19 cellular contexts compared by ENCODE assay signal in the genomic region with DNA sequence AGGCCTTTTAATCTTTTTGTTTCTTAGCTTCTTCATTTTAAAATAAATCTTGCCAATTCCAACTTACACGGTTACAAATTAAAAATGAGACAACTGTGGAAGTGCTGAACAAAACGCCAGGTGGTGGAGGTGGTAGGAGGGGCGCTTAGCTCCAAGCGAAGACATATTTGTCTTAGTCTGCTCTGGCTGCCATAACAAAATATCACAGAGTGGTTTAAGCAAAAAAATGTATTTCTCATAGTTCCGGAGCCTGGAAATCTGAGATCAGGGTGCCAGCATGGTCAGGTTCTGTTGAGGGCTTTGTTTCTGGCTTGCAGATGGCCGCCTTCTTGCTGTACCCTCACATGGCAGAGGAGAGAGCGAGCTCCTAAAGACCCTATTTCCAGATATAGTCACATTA. TPM values are rescaled to one million over a fixed set of nuclear protein-coding genes. Genes with fewer than 3 reads are reported as not detected.
A peak's percentile ranks its signal among the peaks of the same experiment; 100 is the strongest.
DNase-seq lines count a peak whose midpoint lies in the region; ATAC-seq, FAIRE-seq and TF ChIP-seq lines count a peak whose summit lies in the region.
"Had no signal": no experiment of that assay in that cellular context is flagged by ENCODE, and none has a peak within 500 bp of the region (broad histone marks: within the 10 kb centered on the region; RNA-seq: fewer than 3 reads in every experiment).

No MANE protein-coding gene starts in this region.

- TF ChIP-seq POLR2A in A549 (IDR thresholded peaks at IDR 0.05; ENCODE audit: low read length) (no peak), body of pancreas (IDR thresholded peaks at IDR 0.05) (no peak)

- H3K4me3 Mint-ChIP-seq in activated T-helper 17 cell treated with anti-CD3 and anti-CD28 coated beads, Interleukin-2, amount 50 U/mL, for 72 hours = peak overlapping the region; percentile 77
- H3K4me3 Mint-ChIP-seq in mesothelial cell of epicardium = peak overlapping the region; percentile 52

- no peaks in the 10 kb centered on the region for H3K9me3 Mint-ChIP-seq in activated T-helper 17 cell treated with anti-CD3 and anti-CD28 coated beads, Interleukin-2, amount 50 U/mL, for 72 hours
- H3K9me3 Mint-ChIP-seq in mesothelial cell of epicardium = no peaks in the 10 kb centered on the region
- H3K9me3 Mint-ChIP-seq: stimulated activated effector memory CD8-positive, alpha-beta T cell treated with anti-CD3 and anti-CD28 coated beads, Interleukin-12 subunit alpha, Interleukin-12 subunit beta, amount 100 ng/mL, for 72 hours had no signal

- peaks cover 1% of the 10 kb centered on the region for H3K27me3 Mint-ChIP-seq in activated T-helper 17 cell treated with anti-CD3 and anti-CD28 coated beads, Interleukin-2, amount 50 U/mL, for 72 hours
- H3K27me3 Mint-ChIP-seq in mesothelial cell of epicardium (ENCODE audit: low read depth) = no peaks in the 10 kb centered on the region

- POLR2A ChIA-PET in A549 (lab: Yijun Ruan, JAX) = interaction anchor here (1.4 to 3.0 kb wide), 4 partner anchors 11 to 32 kb away, joined by 5 to 12 read pairs (median 5); partner anchors contain the start of gene IER5

- H3K27ac Mint-ChIP-seq in activated T-helper 17 cell treated with anti-CD3 and anti-CD28 coated beads, Interleukin-2, amount 50 U/mL, for 72 hours = no peak overlapping the region
- peak overlapping the region; percentile 96 for H3K27ac Mint-ChIP-seq in mesothelial cell of epicardium
- H3K27ac Mint-ChIP-seq: stimulated activated effector memory CD8-positive, alpha-beta T cell treated with anti-CD3 and anti-CD28 coated beads, Interleukin-12 subunit alpha, Interleukin-12 subunit beta, amount 100 ng/mL, for 72 hours had no signal

- TF ChIP-seq CTCF in A549 (IDR thresholded peaks at IDR 0.05) (no peak), mesothelial cell of epicardium (IDR thresholded peaks at IDR 0.05; ENCODE audit: unreplicated experiment) (no peak), body of pancreas (IDR thresholded peaks at IDR 0.05) (no peak)

- peaks cover 86% of the 10 kb centered on the region for H3K4me1 ChIP-seq in A549
- H3K4me1 ChIP-seq in body of pancreas = peaks cover 39% of the 10 kb centered on the region

- intact Hi-C loops in body of pancreas (cut with DNase I) = no loop called here

- H3K27ac ChIP-seq in A549 (peak overlapping the region; percentile 39 to 98; a peak in 3 of 6 replicates), body of pancreas (no peak overlapping the region)
- H3K27ac ChIP-seq: neutrophil, upper lobe of right lung had no signal

- DNase-seq in A549 (ENCODE audit: low read depth in 1 of 2, low spot score in 1 of 2) (no peak), mesothelial cell of epicardium (ENCODE audit: low spot score in 2 of 2, unreplicated experiment in 2 of 2) (no peak), NCI-H345 (lab: John Stamatoyannopoulos, UW) (no peak), body of pancreas (no peak), SKM-1 treated with dmso at 0.1 percent for 144 hours (lab: John Stamatoyannopoulos, UW; ENCODE audit: unreplicated experiment) (no peak)
- DNase-seq in effector CD4-positive, alpha-beta T cell = no peak
- DNase-seq: activated CD4-positive, alpha-beta T cell treated with anti-CD3 and anti-CD28 coated beads for 4 hours; activated T-cell treated with anti-CD3 and anti-CD28 coated beads, Interleukin-2, amount 50 U/mL, for 48 hours; cortex of kidney; DMS153; hypothalamus; MG63; NCI-H2081; NCI-H748 treated with DMSO at 0.1 percent for 48 hours; upper lobe of right lung had no signal

- no peak for TF ChIP-seq RAD21 in A549 (conservative IDR thresholded peaks at IDR 0.05 in 1 of 2, IDR thresholded peaks at IDR 0.05 in 1 of 2)

- 92% methylated on average over 7 of the region's 7 CpGs for WGBS in A549 (ENCODE audit: missing lambda C conversion rate)
- 87 to 91% methylated on average over 5 to 7 of the region's 7 CpGs for WGBS in body of pancreas, 2 donors

- no peak for ATAC-seq in A549
- no peak for ATAC-seq in activated T-helper 17 cell treated with anti-CD3 and anti-CD28 coated beads, Interleukin-2, amount 50 U/mL, for 72 hours (replicated peaks)
- no peak for ATAC-seq in body of pancreas
- ATAC-seq: stimulated activated effector memory CD8-positive, alpha-beta T cell treated with anti-CD3 and anti-CD28 coated beads, Interleukin-12 subunit alpha, Interleukin-12 subunit beta, amount 100 ng/mL, for 72 hours; upper lobe of right lung had no signal

- no peak for FAIRE-seq in A549 (lab: Jason Lieb, UNC)

- peak overlapping the region; percentile 98 for H3K4me2 ChIP-seq in A549

- H3K27me3 ChIP-seq in body of pancreas = no peaks in the 10 kb centered on the region
- H3K27me3 ChIP-seq: MG63, upper lobe of right lung had no signal

- no peaks in the 10 kb centered on the region for H3K9me3 ChIP-seq in A549
- no peaks in the 10 kb centered on the region for H3K9me3 ChIP-seq in body of pancreas
- H3K9me3 ChIP-seq: MG63, neutrophil, upper lobe of right lung had no signal

- H3K4me3 ChIP-seq in A549 (no peak overlapping the region), GM08714 (ENCODE audit: low read length) (peak overlapping the region; percentile 28; the same call in 1 of the 2 replicates), body of pancreas (no peak overlapping the region)
- H3K4me3 ChIP-seq: upper lobe of right lung had no signal

- CTCF ChIA-PET in A549 (lab: Yijun Ruan, JAX) = interaction anchor here (1.1 to 48.3 kb wide), 5 partner anchors 10 to 222 kb away, joined by 4 to 774 read pairs (median 34); no protein-coding TSS in a partner anchor

- no peak for TF ChIP-seq EP300 in A549 (IDR thresholded peaks at IDR 0.05)

- H3K36me3 ChIP-seq in body of pancreas (replicated peaks in 1 of 2; ENCODE audit: insufficient read depth in 1 of 2, low read depth in 2 of 2) = no peaks in the 10 kb centered on the region
- H3K36me3 ChIP-seq: MG63, neutrophil, upper lobe of right lung had no signal

- H3K4me1 Mint-ChIP-seq in activated T-helper 17 cell treated with anti-CD3 and anti-CD28 coated beads, Interleukin-2, amount 50 U/mL, for 72 hours = peaks cover 44% of the 10 kb centered on the region
- H3K4me1 Mint-ChIP-seq in mesothelial cell of epicardium = peaks cover 82% of the 10 kb centered on the region

- peaks cover 6% of the 10 kb centered on the region for H3K36me3 Mint-ChIP-seq in activated T-helper 17 cell treated with anti-CD3 and anti-CD28 coated beads, Interleukin-2, amount 50 U/mL, for 72 hours (ENCODE audit: low read depth)
- H3K36me3 Mint-ChIP-seq in mesothelial cell of epicardium = no peaks in the 10 kb centered on the region

TF ChIP-seq in A549, 52 proteins besides CTCF, POLR2A, EP300 and RAD21 (continues in another document):
- no peak for TF ChIP-seq FOSB (CRISPR knock-in tag; IDR thresholded peaks at IDR 0.05)
- TF ChIP-seq HMGXB4 (CRISPR knock-in tag; IDR thresholded peaks at IDR 0.05; ENCODE audit: borderline replicate concordance) = no peak
- TF ChIP-seq ELK1 (IDR thresholded peaks at IDR 0.05; ENCODE audit: low read depth, low read length) = no peak
- no peak for TF ChIP-seq ZC3H11A (IDR thresholded peaks at IDR 0.05)
- TF ChIP-seq NPAS2 (CRISPR knock-in tag; IDR thresholded peaks at IDR 0.05; ENCODE audit: borderline replicate concordance) = no peak
- TF ChIP-seq, protein P1, sequence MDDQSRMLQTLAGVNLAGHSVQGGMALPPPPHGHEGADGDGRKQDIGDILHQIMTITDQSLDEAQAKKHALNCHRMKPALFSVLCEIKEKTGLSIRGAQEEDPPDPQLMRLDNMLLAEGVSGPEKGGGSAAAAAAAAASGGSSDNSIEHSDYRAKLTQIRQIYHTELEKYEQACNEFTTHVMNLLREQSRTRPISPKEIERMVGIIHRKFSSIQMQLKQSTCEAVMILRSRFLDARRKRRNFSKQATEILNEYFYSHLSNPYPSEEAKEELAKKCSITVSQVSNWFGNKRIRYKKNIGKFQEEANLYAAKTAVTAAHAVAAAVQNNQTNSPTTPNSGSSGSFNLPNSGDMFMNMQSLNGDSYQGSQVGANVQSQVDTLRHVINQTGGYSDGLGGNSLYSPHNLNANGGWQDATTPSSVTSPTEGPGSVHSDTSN (IDR thresholded peaks at IDR 0.05) = no peak
- TF ChIP-seq EHF (CRISPR knock-in tag; IDR thresholded peaks at IDR 0.05) = no peak

RNA-seq across cellular contexts. Expression of gene IER5, which starts 14.9 kb away (rescaled TPM):
- polyA plus RNA-seq in A549 (2011; rRNA removed) = 21.2 and 26.8 TPM in 2 replicates
- polyA plus RNA-seq in A549 (2012; cell fraction: cytosol; rRNA removed) = 26.3 and 34.1 TPM in 2 replicates
- polyA plus RNA-seq in A549 (2012; cell fraction: nucleus; rRNA removed) = 60.6 and 73.2 TPM in 2 replicates
- polyA plus RNA-seq in A549 (2017; fragmentation: RNase III; extraction: RNeasy Plus Mini Kit Qiagen cat#74134 plus additional on column Dnase treatment) = 40.2 to 43.4 TPM (median 40.5 TPM) in 3 replicates
- polyA minus RNA-seq in A549 (2011; rRNA and poly(A)+ RNA removed) = 20.8 and 29.5 TPM in 2 replicates
- total RNA-seq in activated T-helper 17 cell treated with anti-CD3 and anti-CD28 coated beads, Interleukin-2, amount 50 U/mL, for 72 hours = 10 to 100 TPM; 40.9 to 60.4 TPM
- total RNA-seq in mesothelial cell of epicardium = 12.9 to 14.1 TPM (median 13.4 TPM) in 3 replicates
- 1 to 10 TPM; 6.6 to 6.7 TPM for total RNA-seq in body of pancreas

Comparison
In these comparisons a context has a peak if more than half of its experiments do, and no peak if none do; other contexts are left out.
1. H3K27ac ChIP-seq: peak in A549 (2 of 2); none in body of pancreas (0 of 4).